ENCODE assay signal across 17 cellular contexts in the genomic region with DNA sequence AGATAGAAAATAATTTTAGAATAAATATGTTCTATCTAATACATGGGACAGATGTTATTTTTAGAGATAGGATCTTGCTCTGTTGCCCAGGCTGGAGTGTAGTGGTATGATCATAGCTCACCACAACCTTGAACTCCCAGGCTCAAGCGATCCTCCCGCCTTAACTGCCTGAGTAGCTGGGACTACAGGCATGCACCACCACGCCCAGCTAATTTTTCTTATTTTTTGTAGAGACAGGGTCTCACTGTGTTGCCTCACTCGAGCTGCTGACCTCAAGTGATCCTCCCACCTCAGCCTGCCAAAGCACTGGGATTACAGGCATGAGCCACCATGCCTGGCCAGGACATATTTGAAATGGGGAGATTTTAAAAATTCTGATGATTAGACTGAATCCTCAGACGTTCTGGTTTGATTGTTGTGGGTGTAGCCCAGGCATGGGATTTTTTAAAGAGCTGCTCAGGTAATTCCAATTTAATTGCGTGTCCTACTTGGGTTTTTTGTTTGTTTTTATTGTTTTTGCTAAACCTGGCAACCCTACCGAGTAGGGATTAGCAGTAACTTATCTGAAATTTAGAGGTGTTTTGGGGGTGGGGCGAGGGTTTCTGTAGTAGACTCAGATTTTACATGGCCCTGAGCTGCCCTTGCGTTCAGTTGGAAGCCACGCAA.
DNase-seq lines count a peak whose midpoint lies in the region; ATAC-seq and TF ChIP-seq lines count a peak whose summit lies in the region.
"Had no signal": no experiment of that assay in that cellular context is flagged by ENCODE, and none has a peak within 500 bp of the region (broad histone marks: within the 10 kb centered on the region; RNA-seq: fewer than 3 reads in every experiment).

No MANE protein-coding gene starts in this region.

- no peak for TF ChIP-seq POLR2A in HCT116 (IDR thresholded peaks at IDR 0.05; ENCODE audit: borderline replicate concordance, extremely low read depth, insufficient read depth, insufficient read length)

- BruUV-seq in HCT116 (replicated peaks; lab: Mats Ljungman, UMichigan), result no TSS peak

- H3K4me3 ChIP-seq in HCT116 (replicated peaks in 1 of 2; ENCODE audit: low read depth in 1 of 2, low read length in 2 of 2), result no peak overlapping the region
- no peak overlapping the region for H3K4me3 ChIP-seq in OCI-LY3 (ENCODE audit: low read length)
- no peak overlapping the region for H3K4me3 ChIP-seq in fibroblast of pulmonary artery (replicated peaks; ENCODE audit: low read depth, low read length)
- no peak overlapping the region for H3K4me3 ChIP-seq in retinal pigment epithelial cell (ENCODE audit: low read length)
- H3K4me3 ChIP-seq: thyroid gland had no signal

- H3K9ac ChIP-seq in HCT116 (ENCODE audit: low read length), result no peak overlapping the region
- H3K9ac ChIP-seq in OCI-LY3 (ENCODE audit: low read length), result peak overlapping the region; percentile 72

- H3K79me2 ChIP-seq in HCT116 (ENCODE audit: insufficient read depth, low read length) (no peaks in the 10 kb centered on the region), OCI-LY3 (ENCODE audit: low read length) (no peaks in the 10 kb centered on the region)

- intact Hi-C loops in HCT116 (cut with micrococcal nuclease), result no loop called here

- H3K4me1 ChIP-seq in HCT116 (ENCODE audit: control insufficient read depth in 1 of 2, insufficient read depth in 2 of 2, low read length in 2 of 2) (peaks cover 16 to 18% of the 10 kb centered on the region in 2 experiments), OCI-LY3 (ENCODE audit: low read length) (peaks cover 60% of the 10 kb centered on the region)

- no peak for TF ChIP-seq RAD21 in HCT116 (IDR thresholded peaks at IDR 0.05; ENCODE audit: low read depth)

- H3K36me3 ChIP-seq in HCT116 (ENCODE audit: control insufficient read depth in 1 of 2, insufficient read depth in 2 of 2, low read length in 2 of 2), result no peaks in the 10 kb centered on the region
- no peaks in the 10 kb centered on the region for H3K36me3 ChIP-seq in OCI-LY3 (replicated peaks; ENCODE audit: low read depth, low read length)

- CTCF ChIA-PET in HCT116 (lab: Charles Lee), result interaction anchor here (0.6 to 3.4 kb wide), 6 partner anchors 17 to 420 kb away, joined by 3 to 32 read pairs (median 4); no protein-coding TSS in a partner anchor

- peak overlapping the region; percentile 79; the same call in 1 of the 2 replicates for H3K4me2 ChIP-seq in HCT116 (ENCODE audit: low read length)
- H3K4me2 ChIP-seq in OCI-LY3 (ENCODE audit: low read length), result peak overlapping the region; percentile 82

- TF ChIP-seq CTCF in HCT116 (IDR thresholded peaks at IDR 0.05 in 2 of 3, conservative IDR thresholded peaks at IDR 0.05 in 1 of 3; ENCODE audit: borderline replicate concordance in 1 of 3, insufficient read depth in 1 of 3, low read depth in 2 of 3, low read length in 2 of 3), result no peak
- no peak for TF ChIP-seq CTCF in OCI-LY3 (IDR thresholded peaks at IDR 0.05; ENCODE audit: low read depth, low read length)
- no peak for TF ChIP-seq CTCF in fibroblast of pulmonary artery (IDR thresholded peaks at IDR 0.05; ENCODE audit: low read length, missing control alignments)
- TF ChIP-seq CTCF in retinal pigment epithelial cell (conservative IDR thresholded peaks at IDR 0.05; ENCODE audit: low read depth, low read length), result no peak

- POLR2A ChIA-PET in HCT116 (lab: Charles Lee), result interaction anchor here (0.9 kb wide), 1 partner anchor 54 kb away, joined by 3 read pairs; no protein-coding TSS in a partner anchor

- DNase-seq in HCT116 (ENCODE audit: low read depth, low spot score) (no peak), fibroblast of pulmonary artery (ENCODE audit: low read depth) (peak; percentile 9), retinal pigment epithelial cell (ENCODE audit: low read depth) (peak; percentile 68), DMS 273 (lab: John Stamatoyannopoulos, UW; ENCODE audit: unreplicated experiment) (no peak), hypothalamus (lab: John Stamatoyannopoulos, UW) (no peak)
- no peak for DNase-seq in activated CD4-positive, CD25-positive, alpha-beta regulatory T cell treated with anti-CD3 and anti-CD28 coated beads, Interleukin-2, amount 50 U/mL, for 72 hours
- DNase-seq: activated CD4-positive, CD25-positive, alpha-beta regulatory T cell; activated CD8-positive, alpha-beta memory T cell treated with anti-CD3 and anti-CD28 coated beads, Interleukin-2, amount 10 ng/mL, durations not matched to agents 7 days and 5 days; activated effector memory CD4-positive, alpha-beta T cell treated with anti-CD3 and anti-CD28 coated beads, Interleukin-2, amount 50 U/mL, for 16 hours; cortex of kidney; DMS79; left colon; small intestine had no signal

- H2AFZ ChIP-seq in HCT116 (ENCODE audit: low read depth, low read length, poor library complexity, severe bottlenecking) (no peak overlapping the region), OCI-LY3 (ENCODE audit: low read depth, low read length) (no peak overlapping the region; the same call in 1 of the 2 replicates)

- H3K27me3 ChIP-seq in HCT116 (ENCODE audit: insufficient read depth, low read length), result no peaks in the 10 kb centered on the region
- H3K27me3 ChIP-seq in OCI-LY3 (ENCODE audit: low read depth, low read length), result no peaks in the 10 kb centered on the region
- H3K27me3 ChIP-seq: thyroid gland had no signal

- RAD21 ChIA-PET in HCT116 (lab: Charles Lee; ENCODE audit: low non-redundant PET in 1 of 2, low total read pairs in 2 of 2, uncharacterized antibody in 2 of 2, unreplicated experiment in 2 of 2), result interaction anchor here in 1 of 2 experiments (0.7 kb wide), 1 partner anchor 308 kb away, joined by 3 read pairs; no protein-coding TSS in a partner anchor

- no peaks in the 10 kb centered on the region for H3K9me2 ChIP-seq in HCT116 (ENCODE audit: insufficient read depth)

- no peak for ATAC-seq in HCT116
- ATAC-seq: activated CD8-positive, alpha-beta memory T cell treated with anti-CD3 and anti-CD28 coated beads, Interleukin-2, amount 10 ng/mL, durations not matched to agents 7 days and 5 days; stimulated activated memory B cell treated with anti-CD40 and anti-IgM and Interleukin-4, amounts not matched to agents 10 μg/mL and 1 μg/mL and 100 μg/mL, for 72 hours had no signal

- H3K27ac ChIP-seq in HCT116 (ENCODE audit: low read depth, low read length), result no peak overlapping the region
- peak overlapping the region; percentile 96 for H3K27ac ChIP-seq in OCI-LY3 (ENCODE audit: low read length)
- H3K27ac ChIP-seq: C4-2B, thyroid gland had no signal

- H4K20me1 ChIP-seq in HCT116 (ENCODE audit: insufficient read depth), result no peaks in the 10 kb centered on the region
- no peaks in the 10 kb centered on the region for H4K20me1 ChIP-seq in OCI-LY3 (ENCODE audit: insufficient read depth, low read length)

- H3K9me3 ChIP-seq in HCT116 (ENCODE audit: control insufficient read depth in 1 of 2, insufficient read depth in 1 of 2, low read depth in 1 of 2, low read length in 2 of 2) (no peaks in the 10 kb centered on the region), OCI-LY3 (ENCODE audit: insufficient read depth, low read length) (no peaks in the 10 kb centered on the region)
- H3K9me3 ChIP-seq: thyroid gland had no signal

TF ChIP-seq in HCT116, 20 proteins besides CTCF, POLR2A, EP300 and RAD21 (continues in another document):
- TF ChIP-seq POLR2AphosphoS5 (IDR thresholded peaks at IDR 0.05; ENCODE audit: low read depth, low read length), result no peak
- TF ChIP-seq, protein P1, sequence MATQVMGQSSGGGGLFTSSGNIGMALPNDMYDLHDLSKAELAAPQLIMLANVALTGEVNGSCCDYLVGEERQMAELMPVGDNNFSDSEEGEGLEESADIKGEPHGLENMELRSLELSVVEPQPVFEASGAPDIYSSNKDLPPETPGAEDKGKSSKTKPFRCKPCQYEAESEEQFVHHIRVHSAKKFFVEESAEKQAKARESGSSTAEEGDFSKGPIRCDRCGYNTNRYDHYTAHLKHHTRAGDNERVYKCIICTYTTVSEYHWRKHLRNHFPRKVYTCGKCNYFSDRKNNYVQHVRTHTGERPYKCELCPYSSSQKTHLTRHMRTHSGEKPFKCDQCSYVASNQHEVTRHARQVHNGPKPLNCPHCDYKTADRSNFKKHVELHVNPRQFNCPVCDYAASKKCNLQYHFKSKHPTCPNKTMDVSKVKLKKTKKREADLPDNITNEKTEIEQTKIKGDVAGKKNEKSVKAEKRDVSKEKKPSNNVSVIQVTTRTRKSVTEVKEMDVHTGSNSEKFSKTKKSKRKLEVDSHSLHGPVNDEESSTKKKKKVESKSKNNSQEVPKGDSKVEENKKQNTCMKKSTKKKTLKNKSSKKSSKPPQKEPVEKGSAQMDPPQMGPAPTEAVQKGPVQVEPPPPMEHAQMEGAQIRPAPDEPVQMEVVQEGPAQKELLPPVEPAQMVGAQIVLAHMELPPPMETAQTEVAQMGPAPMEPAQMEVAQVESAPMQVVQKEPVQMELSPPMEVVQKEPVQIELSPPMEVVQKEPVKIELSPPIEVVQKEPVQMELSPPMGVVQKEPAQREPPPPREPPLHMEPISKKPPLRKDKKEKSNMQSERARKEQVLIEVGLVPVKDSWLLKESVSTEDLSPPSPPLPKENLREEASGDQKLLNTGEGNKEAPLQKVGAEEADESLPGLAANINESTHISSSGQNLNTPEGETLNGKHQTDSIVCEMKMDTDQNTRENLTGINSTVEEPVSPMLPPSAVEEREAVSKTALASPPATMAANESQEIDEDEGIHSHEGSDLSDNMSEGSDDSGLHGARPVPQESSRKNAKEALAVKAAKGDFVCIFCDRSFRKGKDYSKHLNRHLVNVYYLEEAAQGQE (IDR thresholded peaks at IDR 0.05; ENCODE audit: low read depth), result no peak
- TF ChIP-seq EZH2phosphoT487 (IDR thresholded peaks at IDR 0.05; ENCODE audit: borderline replicate concordance), result no peak
- TF ChIP-seq ZNF274 (IDR thresholded peaks at IDR 0.05; ENCODE audit: low read depth, low read length), result no peak
- TF ChIP-seq SP1 (IDR thresholded peaks at IDR 0.05; ENCODE audit: low read depth), result no peak
- no peak for TF ChIP-seq TCF7L2 (IDR thresholded peaks at IDR 0.05; ENCODE audit: borderline replicate concordance, extremely low read depth, insufficient read depth, insufficient read length)
- TF ChIP-seq, protein P2, sequence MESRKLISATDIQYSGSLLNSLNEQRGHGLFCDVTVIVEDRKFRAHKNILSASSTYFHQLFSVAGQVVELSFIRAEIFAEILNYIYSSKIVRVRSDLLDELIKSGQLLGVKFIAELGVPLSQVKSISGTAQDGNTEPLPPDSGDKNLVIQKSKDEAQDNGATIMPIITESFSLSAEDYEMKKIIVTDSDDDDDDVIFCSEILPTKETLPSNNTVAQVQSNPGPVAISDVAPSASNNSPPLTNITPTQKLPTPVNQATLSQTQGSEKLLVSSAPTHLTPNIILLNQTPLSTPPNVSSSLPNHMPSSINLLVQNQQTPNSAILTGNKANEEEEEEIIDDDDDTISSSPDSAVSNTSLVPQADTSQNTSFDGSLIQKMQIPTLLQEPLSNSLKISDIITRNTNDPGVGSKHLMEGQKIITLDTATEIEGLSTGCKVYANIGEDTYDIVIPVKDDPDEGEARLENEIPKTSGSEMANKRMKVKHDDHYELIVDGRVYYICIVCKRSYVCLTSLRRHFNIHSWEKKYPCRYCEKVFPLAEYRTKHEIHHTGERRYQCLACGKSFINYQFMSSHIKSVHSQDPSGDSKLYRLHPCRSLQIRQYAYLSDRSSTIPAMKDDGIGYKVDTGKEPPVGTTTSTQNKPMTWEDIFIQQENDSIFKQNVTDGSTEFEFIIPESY (IDR thresholded peaks at IDR 0.05; ENCODE audit: extremely low read depth, insufficient replicate concordance, low read length), result no peak

Comparison
In these comparisons a context has a peak if more than half of its experiments do, and no peak if none do; other contexts are left out.
1. DNase-seq: peak in fibroblast of pulmonary artery (single experiment) and retinal pigment epithelial cell (single experiment); none in HCT116 (single experiment), activated CD4-positive, CD25-positive, alpha-beta regulatory T cell treated with anti-CD3 and anti-CD28 coated beads, Interleukin-2, amount 50 U/mL, for 72 hours (single experiment), DMS 273 (single experiment) and hypothalamus (0 of 51).